ENCODE assay signal across 6 cellular contexts in genomic region chr19:45451850-45452387, GRCh38. TPM values are rescaled to one million over a fixed set of nuclear protein-coding genes. Genes with fewer than 3 reads are reported as not detected.
DNase-seq lines count a peak whose midpoint lies in the region; TF ChIP-seq lines count a peak whose summit lies in the region.
"Had no signal": no experiment of that assay in that cellular context is flagged by ENCODE, and none has a peak within 500 bp of the region (broad histone marks: within the 10 kb centered on the region; RNA-seq: fewer than 3 reads in every experiment).

No MANE protein-coding gene starts in this region.

- peaks cover 3% of the 10 kb centered on the region for H3F3A ChIP-seq in smooth muscle cell (ENCODE audit: low read depth)

- H3K27ac Mint-ChIP-seq in dendritic cell treated with granulocyte-macrophage colony-stimulating factor and Interleukin-4, amounts not matched to agents 40 ng/mL and 50 ng/mL, for 4 days: peak overlapping the region; percentile 99

- H3K36me3 Mint-ChIP-seq in dendritic cell treated with granulocyte-macrophage colony-stimulating factor and Interleukin-4, amounts not matched to agents 40 ng/mL and 50 ng/mL, for 4 days (ENCODE audit: low read depth): no peaks in the 10 kb centered on the region

- intact Hi-C loops in dendritic cell treated with granulocyte-macrophage colony-stimulating factor and Interleukin-4, amounts not matched to agents 40 ng/mL and 50 ng/mL, for 4 days (cut with micrococcal nuclease): loop anchor here (2.0 kb wide), 1 partner anchor 15 kb away; the partner anchor contains the start of gene FOSB

- 88% methylated on average over 12 of the region's 12 CpGs for WGBS in smooth muscle cell (ENCODE audit: low lambda C conversion rate)

- DNase-seq in smooth muscle cell (lab: John Stamatoyannopoulos, UW; ENCODE audit: unreplicated experiment): no peak
- DNase-seq in NCI-H1930 (lab: John Stamatoyannopoulos, UW): no peak
- no peak for DNase-seq in NCI-H748 treated with DMSO at 0.1 percent for 48 hours (lab: John Stamatoyannopoulos, UW)
- DNase-seq: NCI-H1105 had no signal

- H3K9me3 Mint-ChIP-seq in dendritic cell treated with granulocyte-macrophage colony-stimulating factor and Interleukin-4, amounts not matched to agents 40 ng/mL and 50 ng/mL, for 4 days: no peaks in the 10 kb centered on the region

- peak overlapping the region; percentile 84 for H3K4me2 ChIP-seq in OCI-LY3 (ENCODE audit: low read length)
- H3K4me2 ChIP-seq in smooth muscle cell: peak overlapping the region; percentile 89

- H3K4me1 ChIP-seq in OCI-LY3 (ENCODE audit: low read length) (peaks cover 39% of the 10 kb centered on the region), smooth muscle cell (ENCODE audit: low read depth) (peaks cover 5% of the 10 kb centered on the region)

- no peaks in the 10 kb centered on the region for H3K79me2 ChIP-seq in OCI-LY3 (ENCODE audit: low read length)
- H3K79me2 ChIP-seq in smooth muscle cell (ENCODE audit: low read depth): no peaks in the 10 kb centered on the region

- H3K9ac ChIP-seq in OCI-LY3 (ENCODE audit: low read length) (no peak overlapping the region), smooth muscle cell (ENCODE audit: low read depth) (peak overlapping the region; percentile 100)

- TF ChIP-seq CTCF in OCI-LY3 (IDR thresholded peaks at IDR 0.05; ENCODE audit: low read depth, low read length): no peak
- no peak for TF ChIP-seq CTCF in smooth muscle cell (IDR thresholded peaks at IDR 0.05; ENCODE audit: borderline replicate concordance, insufficient read depth, poor library complexity, severe bottlenecking)

- H3K27me3 ChIP-seq in OCI-LY3 (ENCODE audit: low read depth, low read length) (peaks cover 16% of the 10 kb centered on the region), smooth muscle cell (ENCODE audit: low read depth) (no peaks in the 10 kb centered on the region)

- no peaks in the 10 kb centered on the region for H3K36me3 ChIP-seq in OCI-LY3 (replicated peaks; ENCODE audit: low read depth, low read length)
- no peaks in the 10 kb centered on the region for H3K36me3 ChIP-seq in smooth muscle cell (ENCODE audit: low read depth)

- H2AFZ ChIP-seq in OCI-LY3 (ENCODE audit: low read depth, low read length) (no peak overlapping the region), smooth muscle cell (ENCODE audit: low read depth) (no peak overlapping the region)

- H4K20me1 ChIP-seq in OCI-LY3 (ENCODE audit: insufficient read depth, low read length): no peaks in the 10 kb centered on the region
- no peaks in the 10 kb centered on the region for H4K20me1 ChIP-seq in smooth muscle cell (ENCODE audit: low read depth)

- H3K27ac ChIP-seq in OCI-LY3 (ENCODE audit: low read length) (no peak overlapping the region), smooth muscle cell (ENCODE audit: low read depth) (peak overlapping the region; percentile 99)

- H3K9me3 ChIP-seq in OCI-LY3 (ENCODE audit: insufficient read depth, low read length): no peaks in the 10 kb centered on the region
- no peaks in the 10 kb centered on the region for H3K9me3 ChIP-seq in smooth muscle cell (replicated peaks; ENCODE audit: low read depth)

- no peak overlapping the region for H3K4me3 Mint-ChIP-seq in dendritic cell treated with granulocyte-macrophage colony-stimulating factor and Interleukin-4, amounts not matched to agents 40 ng/mL and 50 ng/mL, for 4 days

- peaks cover 56% of the 10 kb centered on the region for H3K4me1 Mint-ChIP-seq in dendritic cell treated with granulocyte-macrophage colony-stimulating factor and Interleukin-4, amounts not matched to agents 40 ng/mL and 50 ng/mL, for 4 days (ENCODE audit: low read depth)

- H3K27me3 Mint-ChIP-seq in dendritic cell treated with granulocyte-macrophage colony-stimulating factor and Interleukin-4, amounts not matched to agents 40 ng/mL and 50 ng/mL, for 4 days: peaks cover 21% of the 10 kb centered on the region

- H3K4me3 ChIP-seq in OCI-LY3 (ENCODE audit: low read length) (peak overlapping the region; percentile 79), smooth muscle cell (no peak overlapping the region)

RNA-seq across cellular contexts. Expression of gene FOSB, which starts 15.9 kb away (rescaled TPM):
- 171 and 186 TPM in 2 replicates for total RNA-seq in smooth muscle cell
- polyA plus RNA-seq in smooth muscle cell: 178 and 299 TPM in 2 replicates

RNA-seq across cellular contexts. Expression of gene ERCC1, which starts 28.2 kb away (rescaled TPM):
- total RNA-seq in smooth muscle cell: 60.8 and 72.6 TPM in 2 replicates
- 81.5 and 90.4 TPM in 2 replicates for polyA plus RNA-seq in smooth muscle cell

RNA-seq across cellular contexts. Expression of gene RTN2, which starts 44.9 kb away (rescaled TPM):
- total RNA-seq in smooth muscle cell: 6.3 and 20.5 TPM in 2 replicates
- 24.4 and 28.0 TPM in 2 replicates for polyA plus RNA-seq in smooth muscle cell

RNA-seq across cellular contexts. Expression of gene POLR1G, which starts 45.5 kb away (rescaled TPM):
- 1.4 and 1.6 TPM in 2 replicates for total RNA-seq in smooth muscle cell
- 2.7 and 3.9 TPM in 2 replicates for polyA plus RNA-seq in smooth muscle cell

RNA-seq across cellular contexts. Expression of gene PPM1N, which starts 46.3 kb away (rescaled TPM):
- total RNA-seq in smooth muscle cell: 0.58 TPM in 1 of 2 replicates, not detected in the other
- 0.16 and 1.3 TPM in 2 replicates for polyA plus RNA-seq in smooth muscle cell
